Comparison of ENCODE assay signal across 9 cellular contexts in the genomic region with DNA sequence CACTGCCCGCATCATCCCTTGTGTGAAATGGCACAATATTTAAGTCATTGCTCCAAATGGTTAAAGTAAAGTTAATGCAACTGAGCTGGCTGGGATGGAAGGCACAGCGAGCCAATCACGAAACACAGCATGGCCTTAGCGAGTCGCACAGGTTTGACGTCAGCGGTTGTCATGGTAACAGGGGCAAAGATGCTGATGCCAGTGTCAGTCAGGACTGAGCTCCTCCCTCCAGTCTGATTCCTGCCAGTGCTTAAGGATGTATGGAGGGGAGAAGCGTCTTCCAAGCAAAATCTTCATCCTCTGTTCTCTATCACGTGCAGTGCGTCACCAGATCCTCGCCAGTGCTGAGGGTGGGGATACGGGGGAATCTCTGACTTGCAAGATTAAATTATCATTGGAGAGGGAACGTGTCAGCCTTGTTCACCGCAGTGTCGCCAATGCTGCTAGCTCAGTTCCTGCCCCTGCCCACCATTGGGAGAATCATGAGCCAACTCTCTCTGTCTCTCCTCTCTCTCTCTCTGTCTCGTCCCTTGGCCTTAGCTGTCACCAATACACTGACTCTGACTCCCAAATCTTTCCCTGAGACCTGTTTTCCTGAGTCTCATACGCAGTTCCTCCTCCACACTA. TPM values are rescaled to one million over a fixed set of nuclear protein-coding genes. Genes with fewer than 3 reads are reported as not detected.
DNase-seq lines count a peak whose midpoint lies in the region; ATAC-seq, FAIRE-seq and TF ChIP-seq lines count a peak whose summit lies in the region.
"Had no signal": no experiment of that assay in that cellular context is flagged by ENCODE, and none has a peak within 500 bp of the region (broad histone marks: within the 10 kb centered on the region; RNA-seq: fewer than 3 reads in every experiment).

No MANE protein-coding gene starts in this region.

- H3K27me3 ChIP-seq in ACC112 (ENCODE audit: insufficient read depth, low read length), result no peaks in the 10 kb centered on the region
- no peaks in the 10 kb centered on the region for H3K27me3 ChIP-seq in tibial artery

- H3K9me3 Mint-ChIP-seq in natural killer cell, result no peaks in the 10 kb centered on the region

- H3K27me3 Mint-ChIP-seq in natural killer cell (ENCODE audit: low read depth in 2 of 2), result no peaks in the 10 kb centered on the region

- H3K4me3 Mint-ChIP-seq in natural killer cell, result no peak overlapping the region

- peak; percentile 43 for ATAC-seq in HG03442 (IDR thresholded peaks at IDR 0.05; ENCODE audit: unreplicated experiment)
- ATAC-seq in natural killer cell, result no peak
- no peak for ATAC-seq in GM21717 (IDR thresholded peaks at IDR 0.05; ENCODE audit: unreplicated experiment)

- no peaks in the 10 kb centered on the region for H3K36me3 Mint-ChIP-seq in natural killer cell

- H3K4me3 ChIP-seq in ACC112 (ENCODE audit: low read depth, low read length) (peak overlapping the region; percentile 47; the same call in 1 of the 2 replicates), kidney (ENCODE audit: low read length in 2 of 2) (peak overlapping the region in 1 of 2 donors; percentile 37), tibial artery (peak overlapping the region in 1 of 2 donors; percentile 13)

- no peaks in the 10 kb centered on the region for H3K4me1 Mint-ChIP-seq in natural killer cell

- H3K27ac ChIP-seq in ACC112 (ENCODE audit: low read depth, low read length) (no peak overlapping the region), kidney (ENCODE audit: low read depth in 2 of 2, low read length in 2 of 2) (no peak overlapping the region), tibial artery (no peak overlapping the region)
- H3K27ac ChIP-seq: VCaP had no signal

- DNase-seq in cerebellar cortex (ENCODE audit: low spot score) (peak; percentile 99), kidney (peak; percentile 88), tibial artery (peak; percentile 73 to 88), MV-4-11 (lab: John Stamatoyannopoulos, UW) (no peak), natural killer cell (no peak)

- TF ChIP-seq CTCF in kidney (IDR thresholded peaks at IDR 0.05; ENCODE audit: borderline replicate concordance, extremely low read depth, insufficient read depth) (no peak), tibial artery (IDR thresholded peaks at IDR 0.05) (no peak), natural killer cell (IDR thresholded peaks at IDR 0.05) (no peak)

- no peak overlapping the region for H3K9ac ChIP-seq in kidney (ENCODE audit: low read length in 2 of 2)

- FAIRE-seq in kidney (lab: Jason Lieb, UNC), result no peak

- no peak overlapping the region for H2AFZ ChIP-seq in ACC112 (ENCODE audit: low read length, unreplicated experiment)

- H3K9me3 ChIP-seq in kidney (ENCODE audit: control insufficient read depth in 1 of 2, low read length in 2 of 2) (no peaks in the 10 kb centered on the region), tibial artery (no peaks in the 10 kb centered on the region)

- intact Hi-C loops in kidney (cut with DNase I) (no loop called here), tibial artery (cut with DNase I; ENCODE audit: low total_unique reads) (no loop called here), natural killer cell (cut with micrococcal nuclease) (no loop called here)

- H3K79me2 ChIP-seq in ACC112 (ENCODE audit: control insufficient read depth, insufficient read depth, low read length, unreplicated experiment), result no peaks in the 10 kb centered on the region

- H3K4me1 ChIP-seq in ACC112 (ENCODE audit: control insufficient read depth, insufficient read depth, low read length, unreplicated experiment) (no peaks in the 10 kb centered on the region), kidney (ENCODE audit: control insufficient read depth in 1 of 2, insufficient read depth in 1 of 2, low read depth in 1 of 2, low read length in 2 of 2) (peaks cover 0 to 3% of the 10 kb centered on the region in 2 donors), tibial artery (peaks cover 0 to 4% (median 0%) of the 10 kb centered on the region in 4 donors)

- no peak overlapping the region for H3K27ac Mint-ChIP-seq in natural killer cell

- H3K36me3 ChIP-seq in ACC112 (ENCODE audit: insufficient read depth, low read length) (no peaks in the 10 kb centered on the region), kidney (ENCODE audit: control insufficient read depth in 1 of 2, insufficient read depth in 2 of 2, low read length in 2 of 2) (no peaks in the 10 kb centered on the region), tibial artery (peaks cover 5 to 15% (median 5%) of the 10 kb centered on the region in 3 donors)

RNA-seq across cellular contexts. Expression of a gene that starts 24.5 kb away (rescaled TPM):
- total RNA-seq in kidney (25.8 TPM), natural killer cell (10 to 100 TPM; 21.5 to 36.8 (median 26.5) TPM)
- polyA plus RNA-seq in kidney (ENCODE audit: insufficient read depth, low read depth, low replicate concordance), result 15.2 TPM

RNA-seq across cellular contexts. Expression of a gene that starts 50.3 kb away (rescaled TPM):
- total RNA-seq in kidney (112 TPM), natural killer cell (100 to 1,000 TPM; 134 to 143 (median 142) TPM)
- polyA plus RNA-seq in kidney (ENCODE audit: insufficient read depth, low read depth, low replicate concordance), result 68.7 TPM

Comparison
In these comparisons a context has a peak if more than half of its experiments do, and no peak if none do; other contexts are left out.
1. DNase-seq: peak in cerebellar cortex (single experiment), kidney (single experiment) and tibial artery (2 of 2); none in MV-4-11 (single experiment) and natural killer cell (single experiment).